16 cellular contexts compared by ENCODE assay signal in genomic region chr18:60163622-60164021, GRCh38.
A peak's percentile ranks its signal among the peaks of the same experiment; 100 is the strongest.
DNase-seq lines count a peak whose midpoint lies in the region; ATAC-seq lines count a peak whose summit lies in the region.
"Had no signal": no experiment of that assay in that cellular context is flagged by ENCODE, and none has a peak within 500 bp of the region (broad histone marks: within the 10 kb centered on the region; RNA-seq: fewer than 3 reads in every experiment).

No MANE protein-coding gene starts in this region.

- DNase-seq in stimulated activated CD4-positive, alpha-beta T cell treated with anti-CD3 and anti-CD28 coated beads, Interleukin-4, amount 100 ng/mL, for 1 hour, result no peak
- DNase-seq in head of caudate nucleus, result no peak
- DNase-seq in AML-193 (lab: John Stamatoyannopoulos, UW), result no peak
- no peak for DNase-seq in EL
- DNase-seq: adrenal gland; central memory CD4-positive, alpha-beta T cell; effector CD8-positive, alpha-beta T cell; GF-D8; natural killer cell; NCI-H1417; thyroid gland had no signal

- intact Hi-C loops in head of caudate nucleus (cut with DNase I), result no loop called here

- ATAC-seq in GM18873 (IDR thresholded peaks at IDR 0.05; ENCODE audit: low FRiP score, unreplicated experiment) (peak; percentile 92), GM21529 (IDR thresholded peaks at IDR 0.05; ENCODE audit: unreplicated experiment) (peak; percentile 69), HG03060 (IDR thresholded peaks at IDR 0.05; ENCODE audit: low read depth, unreplicated experiment) (peak; percentile 76), HG03558 (IDR thresholded peaks at IDR 0.05; ENCODE audit: extremely low read depth, unreplicated experiment) (peak; percentile 62)
- ATAC-seq: natural killer cell, Right ventricle myocardium inferior had no signal
